ENCODE assay signal across 10 cellular contexts in the genomic region with DNA sequence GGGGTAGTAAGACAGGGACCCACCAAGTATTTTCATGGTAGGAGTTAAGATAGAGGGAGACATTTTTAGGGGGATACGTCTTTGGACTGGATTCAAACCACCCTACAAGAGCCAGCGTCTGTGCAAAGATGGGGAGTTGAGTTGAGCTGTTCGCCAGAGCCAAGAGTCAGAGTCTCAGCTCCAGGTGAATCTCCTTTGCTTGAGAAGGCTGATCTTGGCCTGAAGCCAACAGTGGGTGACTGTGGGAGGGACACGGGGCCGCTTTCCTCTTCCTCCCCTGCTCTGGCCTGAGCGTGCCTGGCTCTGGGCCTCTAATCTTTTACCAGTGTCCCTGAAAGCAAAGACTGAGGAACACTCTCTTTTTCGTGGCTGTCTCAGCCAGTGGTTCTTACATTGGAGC. TPM values are rescaled to one million over a fixed set of nuclear protein-coding genes. Genes with fewer than 3 reads are reported as not detected.
"Had no signal": no experiment of that assay in that cellular context is flagged by ENCODE, and none has a peak within 500 bp of the region (broad histone marks: within the 10 kb centered on the region; RNA-seq: fewer than 3 reads in every experiment).

No MANE protein-coding gene starts in this region.

- H3K27ac Mint-ChIP-seq: HFFc6 had no signal

- H3K4me1 ChIP-seq: HAP-1 had no signal

- FAIRE-seq: HepG2 had no signal

- H3K4me1 Mint-ChIP-seq: IgD-negative memory B cell had no signal

- DNase-seq: GOT3, H7, HFFc6, KG1 had no signal

- H3K4me3 Mint-ChIP-seq: HFFc6, IgD-negative memory B cell had no signal

- H3K9me3 ChIP-seq: HAP-1 had no signal

- H3K9me3 Mint-ChIP-seq: HFFc6 had no signal

- H3K4me3 ChIP-seq: HAP-1 had no signal

- ATAC-seq: HCT116, HepG2 had no signal

- H3K36me3 ChIP-seq: HAP-1 had no signal

- H3K36me3 Mint-ChIP-seq: IgD-negative memory B cell had no signal

RNA-seq across cellular contexts. Expression of a gene that starts 5.4 kb away (rescaled TPM):
- total RNA-seq: H4, H7, HepG2, HFFc6, HT-29 had no signal
- polyA plus RNA-seq: HepG2, IgD-negative memory B cell had no signal
